ENCODE assay signal across 18 cellular contexts in genomic region chr18:4854664-4855063, GRCh38.
"Had no signal": no experiment of that assay in that cellular context is flagged by ENCODE, and none has a peak within 500 bp of the region (broad histone marks: within the 10 kb centered on the region; RNA-seq: fewer than 3 reads in every experiment).

No MANE protein-coding gene starts in this region.

- H3K27ac Mint-ChIP-seq: natural killer cell had no signal

- H3K27ac ChIP-seq: cardiac muscle cell, colonic mucosa, esophagus squamous epithelium, prostate gland, skin epidermis, upper lobe of left lung had no signal

- H3K4me1 Mint-ChIP-seq: natural killer cell had no signal

- H3K4me3 Mint-ChIP-seq: natural killer cell had no signal

- H3K9me3 ChIP-seq: colonic mucosa, esophagus squamous epithelium, prostate gland, upper lobe of left lung had no signal

- H3K4me3 ChIP-seq: cardiac muscle cell, colonic mucosa, esophagus squamous epithelium, prostate gland, skin epidermis, upper lobe of left lung had no signal

- DNase-seq: activated CD4-positive, alpha-beta T cell treated with anti-CD3 and anti-CD28 coated beads, Interleukin-2, amount 50 U/mL, for 4 hours; activated naive CD4-positive, alpha-beta T cell treated with anti-CD3 and anti-CD28 coated beads, Interleukin-2, amount 50 U/mL, for 16 hours; activated T-cell treated with anti-CD3 and anti-CD28 coated beads, Interleukin-2, amount 50 U/mL, for 1 hour; colonic mucosa; esophagus squamous epithelium; left ventricle myocardium superior; mesenchymal stem cell; natural killer cell; nucleus accumbens; right cardiac atrium; stimulated activated CD4-positive, alpha-beta T cell treated with anti-CD3 and anti-CD28 coated beads, Interleukin-15, amount 100 ng/mL, for 24 hours; stimulated activated CD4-positive, alpha-beta T cell treated with anti-CD3 and anti-CD28 coated beads, Interleukin-4, amount 100 ng/mL, for 24 hours; stimulated activated naive CD4-positive, alpha-beta T cell; upper lobe of left lung had no signal

- ATAC-seq: activated CD4-positive, CD25-positive, alpha-beta regulatory T cell treated with anti-CD3 and anti-CD28 coated beads, Interleukin-2, amount 50 U/mL, for 24 hours; left ventricle myocardium superior; natural killer cell; right cardiac atrium had no signal

- H3K4me1 ChIP-seq: colonic mucosa, esophagus squamous epithelium, prostate gland, upper lobe of left lung had no signal

- H3K36me3 ChIP-seq: cardiac muscle cell, colonic mucosa, esophagus squamous epithelium, prostate gland, upper lobe of left lung had no signal

- H3K27me3 ChIP-seq: cardiac muscle cell, colonic mucosa, esophagus squamous epithelium, upper lobe of left lung had no signal
